Comparison of ENCODE assay signal across 8 cellular contexts in the genomic region with DNA sequence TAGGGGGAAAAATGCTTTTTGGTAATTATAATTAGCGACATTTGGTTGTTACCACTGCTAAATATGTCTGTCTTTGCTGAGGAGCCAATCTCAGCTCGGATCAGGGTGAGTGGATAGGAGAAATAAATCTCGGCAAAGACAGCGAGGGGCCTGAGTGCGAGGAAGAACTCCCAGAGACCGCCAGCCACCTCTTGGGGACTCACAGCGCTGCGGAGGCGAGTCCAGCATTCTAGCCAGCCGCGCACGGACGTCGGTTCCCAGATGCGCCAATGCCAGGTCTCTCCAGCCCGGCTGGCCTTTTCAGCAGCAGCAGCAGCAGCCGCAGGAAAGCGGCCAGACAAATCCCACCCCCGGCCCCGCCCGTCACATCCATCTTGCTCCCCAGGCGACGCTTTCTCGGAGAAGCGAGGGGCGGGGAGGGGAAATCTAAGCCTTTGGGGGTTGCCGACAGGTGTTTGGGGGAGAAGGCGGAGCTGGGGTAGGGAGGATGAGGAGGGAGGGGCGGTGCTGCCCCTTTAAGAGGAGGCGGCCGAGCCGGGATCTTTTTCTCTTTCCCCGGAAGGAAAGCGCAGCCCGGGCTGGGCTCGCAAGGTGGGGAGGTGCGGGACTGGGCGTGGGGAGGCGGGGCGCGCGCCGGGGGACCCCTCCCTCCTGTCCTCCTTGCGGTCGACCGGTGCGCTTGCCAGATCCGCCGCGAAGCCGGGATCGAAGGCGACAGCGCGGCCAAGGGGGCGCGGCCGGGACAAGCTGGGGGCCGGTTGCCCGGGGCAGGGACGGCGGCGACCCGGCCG. TPM values are rescaled to one million over a fixed set of nuclear protein-coding genes. Genes with fewer than 3 reads are reported as not detected.
A peak's percentile ranks its signal among the peaks of the same experiment; 100 is the strongest.
DNase-seq lines count a peak whose midpoint lies in the region; ATAC-seq and TF ChIP-seq lines count a peak whose summit lies in the region.

Gene ITGA3, plus strand, starts transcription at position 685 of the 791 bp plus-strand sequence. CDS start 330 bp downstream, outside the sequence.

- TF ChIP-seq POLR2A in GM18951 (IDR thresholded peaks at IDR 0.05; ENCODE audit: extremely low read depth, insufficient read depth, insufficient read length) (peak; percentile 32), uterus (IDR thresholded peaks at IDR 0.05) (peak in 1 of 2 donors; percentile 44)

- H3K4me3 ChIP-seq in heart right ventricle (peak within 1 kb of the TSS; percentile 61 to 97 (median 80)), uterus (peak within 1 kb of the TSS; percentile 54 to 65)

- H3K36me3 ChIP-seq in heart right ventricle (no peaks in the 10 kb centered on the region), uterus (no peaks in the 10 kb centered on the region)

- H3K4me1 ChIP-seq in heart right ventricle, result peaks cover 27 to 85% (median 71%) of the 10 kb centered on the region in 9 donors
- H3K4me1 ChIP-seq in uterus, result peaks cover 12 to 19% of the 10 kb centered on the region in 2 donors

- DNase-seq in LHCN-M2 (ENCODE audit: low read depth) (peak; percentile 97), T follicular helper cell (ENCODE audit: low read depth) (peak; percentile 44), amniotic stem cell (lab: John Stamatoyannopoulos, UW) (peak; percentile 78), heart right ventricle (peak; percentile 75 to 78), posterior cingulate gyrus (peak in 9 of 10 donors; percentile 47 to 96 (median 76)), uterus (peak; percentile 71 to 75)

- TF ChIP-seq CTCF in 22Rv1 (IDR thresholded peaks at IDR 0.05), result no peak
- peak in 1 of 9 donors; percentile 2 for TF ChIP-seq CTCF in heart right ventricle (IDR thresholded peaks at IDR 0.05)
- peak in 2 of 4 experiments; percentile 4 to 30 for TF ChIP-seq CTCF in uterus (IDR thresholded peaks at IDR 0.05)

- WGBS in heart right ventricle, 2 donors, result 0% methylated on average over 62 to 65 of the region's 65 CpGs

- H3K9me3 ChIP-seq in heart right ventricle (no peaks in the 10 kb centered on the region), uterus (no peaks in the 10 kb centered on the region)

- H3K27me3 ChIP-seq in heart right ventricle (peaks cover 0 to 38% (median 0%) of the 10 kb centered on the region in 7 donors), uterus (no peaks in the 10 kb centered on the region)

- peak; percentile 56 to 77 (median 72) for ATAC-seq in heart right ventricle

- intact Hi-C loops in heart right ventricle (cut with DNase I) (loop anchor here in 3 of 10 donors (1.0 to 5.0 kb wide), 3 partner anchors 28 to 37 kb away; no protein-coding TSS in a partner anchor), posterior cingulate gyrus (cut with DNase I) (no loop called here), uterus (cut with DNase I; ENCODE audit: low total_unique reads) (no loop called here)

- H3K27ac ChIP-seq in 22Rv1 (peak within 1 kb of the TSS; percentile 93), heart right ventricle (peak within 1 kb of the TSS; percentile 57 to 97 (median 90)), uterus (peak within 1 kb of the TSS; percentile 91 to 92)

- in situ Hi-C loops in GM18951 (cut with MboI; ENCODE audit: low sequenced_read_pairs, unreplicated experiment), result no loop called here

RNA-seq across cellular contexts. Expression of gene ITGA3, which starts in this region (rescaled TPM):
- total RNA-seq in LHCN-M2 (2014; rRNA removed), result 382 and 426 TPM in 2 replicates
- polyA plus RNA-seq in LHCN-M2 (2012), result 567 TPM
- 10 to 100 TPM; 12.5 to 44.2 (median 22.5) TPM for total RNA-seq in heart right ventricle
- polyA plus RNA-seq in heart right ventricle, result 10 to 100 TPM; 26.1 to 39.9 TPM
- 10 to 100 TPM; 14.3 to 73.1 (median 33.4) TPM for total RNA-seq in uterus

Comparison
In these comparisons a context has a peak if more than half of its experiments do, and no peak if none do; other contexts are left out.
1. Peak in every context shown above with its lines: DNase-seq, ATAC-seq, H3K4me3 ChIP-seq and H3K27ac ChIP-seq.
2. DNase-seq: peak in every context shown above with its lines; median percentile 97 in LHCN-M2; 78 in amniotic stem cell; 76 in heart right ventricle; 76 in posterior cingulate gyrus; 73 in uterus; 44 in T follicular helper cell.